In genomic region chr13:25217023-25217909, GRCh38 we compare ENCODE assay signal across 15 cellular contexts. TPM values are rescaled to one million over a fixed set of nuclear protein-coding genes. Genes with fewer than 3 reads are reported as not detected.
DNase-seq lines count a peak whose midpoint lies in the region; ATAC-seq and TF ChIP-seq lines count a peak whose summit lies in the region.
"Had no signal": no experiment of that assay in that cellular context is flagged by ENCODE, and none has a peak within 500 bp of the region (broad histone marks: within the 10 kb centered on the region; RNA-seq: fewer than 3 reads in every experiment).

No MANE protein-coding gene starts in this region.

- H3K4me3 ChIP-seq in coronary artery (no peak overlapping the region), mesendoderm (ENCODE audit: low read length) (no peak overlapping the region)

- no CpG with 5 or more reads among the region's 12 CpGs for WGBS in mesendoderm (ENCODE audit: extremely low coverage, insufficient coverage, low lambda C conversion rate)

- no peak overlapping the region for H2BK120ac ChIP-seq in mesendoderm (ENCODE audit: low read depth, low read length)

- H4K5ac ChIP-seq in mesendoderm (ENCODE audit: low read length) = no peak overlapping the region

- H3K36me3 ChIP-seq in mesendoderm (ENCODE audit: control insufficient read depth, insufficient read depth, low read length) = no peaks in the 10 kb centered on the region

- no peak overlapping the region for H2BK15ac ChIP-seq in mesendoderm (replicated peaks; ENCODE audit: low read depth)

- TF ChIP-seq CTCF in coronary artery (IDR thresholded peaks at IDR 0.05) = no peak

- H3K4me2 ChIP-seq in mesendoderm (ENCODE audit: low read length) = no peak overlapping the region

- no peak overlapping the region for H3K56ac ChIP-seq in mesendoderm (ENCODE audit: low read length)

- H2AK5ac ChIP-seq in mesendoderm (ENCODE audit: low read length) = no peak overlapping the region

- H3K18ac ChIP-seq in mesendoderm (ENCODE audit: low read length) = no peak overlapping the region

- no peak overlapping the region for H2BK5ac ChIP-seq in mesendoderm (ENCODE audit: low read length)

- no peak overlapping the region for H3K23ac ChIP-seq in mesendoderm (ENCODE audit: low read length)

- no peak overlapping the region for H4K8ac ChIP-seq in mesendoderm (ENCODE audit: low read depth, low read length)

- H3K79me2 ChIP-seq in mesendoderm (ENCODE audit: control insufficient read depth, insufficient read depth, low read length) = no peaks in the 10 kb centered on the region

- H3K4ac ChIP-seq in mesendoderm (ENCODE audit: low read depth, low read length) = no peak overlapping the region

- no peaks in the 10 kb centered on the region for H3K4me1 ChIP-seq in mesendoderm (ENCODE audit: control insufficient read depth, low read depth, low read length)

- DNase-seq in Daoy (ENCODE audit: low read depth) (peak; percentile 11), LHCN-M2 (ENCODE audit: low read depth) (peak; percentile 47), coronary artery (ENCODE audit: low spot score) (peak; percentile 41), mesendoderm (peak; percentile 51), HPDE6-E6E7 (ENCODE audit: extremely low spot score) (no peak)
- DNase-seq: activated CD4-positive, alpha-beta T cell treated with anti-CD3 and anti-CD28 coated beads, Interleukin-2, amount 10 ng/mL, durations not matched to agents 24 days and 14 days; activated naive CD4-positive, alpha-beta T cell treated with anti-CD3 and anti-CD28 coated beads for 36 hours; CD8-positive, alpha-beta memory T cell; GOT3; NCI-H69; stimulated activated CD4-positive, alpha-beta T cell treated with anti-CD3 and anti-CD28 coated beads, Interleukin-12 subunit alpha, Interleukin-12 subunit beta, amount 100 ng/mL, for 4 hours had no signal

- ATAC-seq in HG02623 (IDR thresholded peaks at IDR 0.05; ENCODE audit: unreplicated experiment) = no peak
- no peak for ATAC-seq in HG03280 (IDR thresholded peaks at IDR 0.05; ENCODE audit: unreplicated experiment)
- ATAC-seq in GM19452 (IDR thresholded peaks at IDR 0.05; ENCODE audit: unreplicated experiment) = no peak

- H3K27me3 ChIP-seq in mesendoderm (ENCODE audit: insufficient read depth, low read length, poor library complexity) = no peaks in the 10 kb centered on the region

- H3K9ac ChIP-seq in mesendoderm (ENCODE audit: low read length) = no peak overlapping the region

- H3K27ac ChIP-seq in coronary artery (no peak overlapping the region), mesendoderm (ENCODE audit: low read depth, low read length) (no peak overlapping the region)

- no peaks in the 10 kb centered on the region for H3K79me1 ChIP-seq in mesendoderm (ENCODE audit: low read length)

RNA-seq across cellular contexts. Expression of gene AMER2, which starts 45.2 kb away (rescaled TPM):
- total RNA-seq in Daoy (2014; rRNA removed; shearing (Covaris generic)) = 0.40 TPM in 1 of 2 replicates, not detected in the other
- not detected in 2 replicates for total RNA-seq in LHCN-M2 (2014; rRNA removed)
- polyA plus RNA-seq in LHCN-M2 (2012) = not detected
- polyA plus RNA-seq in mesendoderm (2013, experiment 1 of 2) = 0.10 TPM
- 0.10 TPM for polyA plus RNA-seq in mesendoderm (2013, experiment 2 of 2)
- total RNA-seq: activated CD4-positive, alpha-beta T cell treated with anti-CD3 and anti-CD28 coated beads, Interleukin-2, amount 10 ng/mL, durations not matched to agents 24 days and 14 days; activated naive CD4-positive, alpha-beta T cell treated with anti-CD3 and anti-CD28 coated beads for 36 hours; CD8-positive, alpha-beta memory T cell; dermis microvascular lymphatic vessel endothelial cell had no signal
- polyA plus RNA-seq: CD8-positive, alpha-beta memory T cell had no signal
